35 cellular contexts compared by ENCODE assay signal in the genomic region with DNA sequence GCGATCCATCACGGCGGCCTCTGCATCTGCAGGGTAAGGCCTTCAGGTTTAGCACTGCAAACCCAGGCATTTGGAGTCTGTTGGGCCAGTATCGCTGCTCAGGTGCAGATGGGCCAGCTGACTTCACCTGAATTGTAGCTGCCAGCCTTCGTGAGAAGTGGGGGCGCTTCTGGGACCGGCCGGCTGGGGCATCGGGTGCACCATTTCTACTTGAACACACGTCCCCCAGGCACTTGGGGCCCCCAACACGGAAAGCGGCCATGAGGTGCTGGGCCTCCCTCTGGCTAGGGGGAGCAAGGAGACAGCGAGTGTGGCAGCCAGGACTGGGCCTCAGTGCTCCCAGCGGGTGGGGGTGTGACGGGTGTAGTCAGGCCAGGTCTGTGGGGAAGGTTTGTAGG.
"Had no signal": no experiment of that assay in that cellular context is flagged by ENCODE, and none has a peak within 500 bp of the region (broad histone marks: within the 10 kb centered on the region; RNA-seq: fewer than 3 reads in every experiment).

No MANE protein-coding gene starts in this region.

- DNase-seq: activated B cell treated with CpG ODN at 0.5 μM for 24 hours; activated CD4-positive, alpha-beta memory T cell treated with anti-CD3 and anti-CD28 coated beads for 36 hours; activated CD4-positive, alpha-beta T cell treated with anti-CD3 and anti-CD28 coated beads for 4 hours; activated CD4-positive, alpha-beta T cell treated with anti-CD3 and anti-CD28 coated beads, Interleukin-2, amount 10 ng/mL, durations not matched to agents 24 days and 14 days; activated CD4-positive, alpha-beta T cell treated with anti-CD3 and anti-CD28 coated beads, Interleukin-2, amount 50 U/mL, for 1 hour; activated CD4-positive, alpha-beta T cell treated with anti-CD3 and anti-CD28 coated beads, Interleukin-2, amount 50 U/mL, for 4 hours; activated CD4-positive, CD25-positive, alpha-beta regulatory T cell treated with anti-CD3 and anti-CD28 coated beads, Interleukin-2, amount 50 U/mL, for 72 hours; activated CD8-positive, alpha-beta memory T cell treated with anti-CD3 and anti-CD28 coated beads, Interleukin-2, amount 50 U/mL, for 4 hours; activated CD8-positive, alpha-beta T cell treated with anti-CD3 and anti-CD28 coated beads for 36 hours; activated effector memory CD4-positive, alpha-beta T cell treated with anti-CD3 and anti-CD28 coated beads, Interleukin-2, amount 50 U/mL, for 16 hours; activated gamma-delta T cell treated with Interleukin-2 at 50 U/mL for 16 hours; activated naive CD4-positive, alpha-beta T cell; activated naive CD4-positive, alpha-beta T cell treated with anti-CD3 and anti-CD28 coated beads for 36 hours; activated naive CD4-positive, alpha-beta T cell treated with anti-CD3 and anti-CD28 coated beads, Interleukin-2, amount 50 U/mL, for 16 hours; activated naive CD8-positive, alpha-beta T cell treated with anti-CD3 and anti-CD28 coated beads for 36 hours; activated T-cell treated with anti-CD3 and anti-CD28 coated beads for 4 hours; activated T-cell treated with anti-CD3 and anti-CD28 coated beads, Interleukin-2, amount 50 U/mL, for 1 hour; activated T-cell treated with anti-CD3 and anti-CD28 coated beads, Interleukin-2, amount 50 U/mL, for 4 hours; activated T-cell treated with anti-CD3 and anti-CD28 coated beads, Interleukin-2, amount 50 U/mL, for 72 hours; adrenal gland; amniotic stem cell; aorta; body of pancreas; brain microvascular endothelial cell; central memory CD4-positive, alpha-beta T cell; T-helper 1 cell; T-helper 2 cell; T-helper 9 cell had no signal

- H3K27ac Mint-ChIP-seq: activated B cell treated with CpG ODN at 0.5 μM for 24 hours; activated CD4-positive, alpha-beta memory T cell treated with anti-CD3 and anti-CD28 coated beads for 36 hours; activated CD4-positive, alpha-beta T cell treated with anti-CD3 and anti-CD28 coated beads, Interleukin-2, amount 10 ng/mL, durations not matched to agents 24 days and 14 days; activated CD8-positive, alpha-beta T cell treated with anti-CD3 and anti-CD28 coated beads for 36 hours; activated naive CD4-positive, alpha-beta T cell treated with anti-CD3 and anti-CD28 coated beads for 36 hours; activated naive CD4-positive, alpha-beta T cell treated with anti-CD3 and anti-CD28 coated beads, Interleukin-2, amount 50 U/mL, for 72 hours; activated naive CD8-positive, alpha-beta T cell treated with anti-CD3 and anti-CD28 coated beads for 36 hours; activated T-cell treated with anti-CD3 and anti-CD28 coated beads, Interleukin-2, amount 50 U/mL, for 72 hours; activated T-helper 1 cell treated with anti-CD3 and anti-CD28 coated beads, Interleukin-12 subunit alpha, Interleukin-12 subunit beta, Interleukin-2, Interleukin-4 antibody, amounts not matched to agents 30 ng/mL and 10 ng/mL and 1 ng/mL, durations not matched to agents 14 hours and 24 hours and 36 hours; activated T-helper 17 cell treated with anti-CD3 and anti-CD28 coated beads, Interleukin-2, amount 50 U/mL, for 72 hours; T-helper 1 cell treated with Interleukin-12 subunit alpha and Interleukin-12 subunit beta and Interleukin-4 antibody, amounts not matched to agents 30 μg/mL and 1 μg/mL, for 36 hours; T-helper 2 cell treated with Interferon-gamma antibody and Interleukin-4, amounts not matched to agents 5 μg/mL and 100 μg/mL, for 36 hours had no signal

- H3K4me1 Mint-ChIP-seq: activated B cell treated with CpG ODN at 0.5 μM for 24 hours; activated CD4-positive, alpha-beta T cell treated with anti-CD3 and anti-CD28 coated beads, Interleukin-2, amount 10 ng/mL, durations not matched to agents 24 days and 14 days; activated naive CD8-positive, alpha-beta T cell treated with anti-CD3 and anti-CD28 coated beads for 36 hours; activated T-helper 17 cell treated with anti-CD3 and anti-CD28 coated beads, Interleukin-2, amount 50 U/mL, for 72 hours had no signal

- H3K9me3 ChIP-seq: adrenal gland had no signal

- H3K36me3 Mint-ChIP-seq: activated CD4-positive, alpha-beta memory T cell treated with anti-CD3 and anti-CD28 coated beads for 36 hours; activated naive CD8-positive, alpha-beta T cell treated with anti-CD3 and anti-CD28 coated beads for 36 hours had no signal

- H3K27me3 ChIP-seq: adrenal gland, body of pancreas, brain microvascular endothelial cell, breast epithelium had no signal

- H3K4me3 ChIP-seq: adrenal gland, body of pancreas, breast epithelium had no signal

- H3K27me3 Mint-ChIP-seq: activated B cell treated with CpG ODN at 0.5 μM for 24 hours; activated CD4-positive, alpha-beta memory T cell treated with anti-CD3 and anti-CD28 coated beads for 36 hours; activated CD4-positive, alpha-beta T cell treated with anti-CD3 and anti-CD28 coated beads, Interleukin-2, amount 10 ng/mL, durations not matched to agents 24 days and 14 days; activated CD8-positive, alpha-beta T cell treated with anti-CD3 and anti-CD28 coated beads for 36 hours; activated naive CD8-positive, alpha-beta T cell treated with anti-CD3 and anti-CD28 coated beads for 36 hours; activated T-helper 17 cell treated with anti-CD3 and anti-CD28 coated beads, Interleukin-2, amount 50 U/mL, for 72 hours had no signal

- H3K27ac ChIP-seq: adrenal gland, body of pancreas, brain microvascular endothelial cell, breast epithelium, VCaP had no signal

- H3K36me3 ChIP-seq: adrenal gland, brain microvascular endothelial cell, breast epithelium had no signal

- H3K4me1 ChIP-seq: adrenal gland, body of pancreas, breast epithelium had no signal

- H3K4me3 Mint-ChIP-seq: activated B cell treated with CpG ODN at 0.5 μM for 24 hours; activated CD4-positive, alpha-beta memory T cell treated with anti-CD3 and anti-CD28 coated beads for 36 hours; activated CD4-positive, alpha-beta T cell treated with anti-CD3 and anti-CD28 coated beads, Interleukin-2, amount 10 ng/mL, durations not matched to agents 24 days and 14 days; activated CD8-positive, alpha-beta T cell treated with anti-CD3 and anti-CD28 coated beads for 36 hours; activated naive CD4-positive, alpha-beta T cell treated with anti-CD3 and anti-CD28 coated beads for 36 hours; activated naive CD8-positive, alpha-beta T cell treated with anti-CD3 and anti-CD28 coated beads for 36 hours; activated T-cell treated with anti-CD3 and anti-CD28 coated beads, Interleukin-2, amount 50 U/mL, for 4 hours; activated T-cell treated with anti-CD3 and anti-CD28 coated beads, Interleukin-2, amount 50 U/mL, for 72 hours; activated T-helper 1 cell treated with anti-CD3 and anti-CD28 coated beads, Interleukin-12 subunit alpha, Interleukin-12 subunit beta, Interleukin-2, Interleukin-4 antibody, amounts not matched to agents 30 ng/mL and 10 ng/mL and 1 ng/mL, durations not matched to agents 14 hours and 24 hours and 36 hours; activated T-helper 17 cell treated with anti-CD3 and anti-CD28 coated beads, Interleukin-2, amount 50 U/mL, for 72 hours; T-helper 1 cell treated with Interleukin-12 subunit alpha and Interleukin-12 subunit beta and Interleukin-4 antibody, amounts not matched to agents 30 μg/mL and 1 μg/mL, for 36 hours; T-helper 2 cell treated with Interferon-gamma antibody and Interleukin-4, amounts not matched to agents 5 μg/mL and 100 μg/mL, for 36 hours had no signal
